Comparison of ENCODE assay signal across 5 cellular contexts in the genomic region with DNA sequence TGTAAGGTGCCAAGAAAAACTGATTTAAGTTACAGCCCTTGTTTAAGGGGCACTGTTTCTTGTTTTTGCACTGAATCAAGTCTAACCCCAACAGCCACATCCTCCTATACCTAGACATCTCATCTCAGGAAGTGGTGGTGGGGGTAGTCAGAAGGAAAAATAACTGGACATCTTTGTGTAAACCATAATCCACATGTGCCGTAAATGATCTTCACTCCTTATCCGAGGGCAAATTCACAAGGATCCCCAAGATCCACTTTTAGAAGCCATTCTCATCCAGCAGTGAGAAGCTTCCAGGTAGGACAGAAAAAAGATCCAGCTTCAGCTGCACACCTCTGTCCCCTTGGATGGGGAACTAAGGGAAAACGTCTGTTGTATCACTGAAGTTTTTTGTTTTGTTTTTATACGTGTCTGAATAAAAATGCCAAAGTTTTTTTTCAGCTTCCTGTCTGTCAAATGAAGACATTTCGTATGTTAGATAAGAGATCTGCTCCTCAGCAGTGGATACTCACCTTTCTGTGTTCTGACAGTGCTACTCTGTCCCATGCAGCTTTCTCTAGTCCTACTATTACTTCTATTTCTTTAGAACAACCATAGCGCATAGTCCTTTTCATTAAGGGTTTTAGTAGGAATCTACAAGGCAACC. TPM values are rescaled to one million over a fixed set of nuclear protein-coding genes. Genes with fewer than 3 reads are reported as not detected.
A peak's percentile ranks its signal among the peaks of the same experiment; 100 is the strongest.
DNase-seq lines count a peak whose midpoint lies in the region; ATAC-seq and TF ChIP-seq lines count a peak whose summit lies in the region.

No MANE protein-coding gene starts in this region.

- no peak for ATAC-seq in GM19023 (IDR thresholded peaks at IDR 0.05; ENCODE audit: unreplicated experiment)

- H3K27ac ChIP-seq in OCI-LY3 (ENCODE audit: low read length) (peak overlapping the region; percentile 71; the same call in 1 of the 2 replicates), stomach (peak overlapping the region; percentile 28 to 90 (median 88))

- intact Hi-C loops in stomach (cut with DNase I; ENCODE audit: low total_unique reads), result no loop called here

- H3K4me1 Mint-ChIP-seq in endothelial cell (ENCODE audit: unreplicated experiment), result peaks cover 27% of the 10 kb centered on the region

- peaks cover 11% of the 10 kb centered on the region for H3K36me3 Mint-ChIP-seq in endothelial cell (ENCODE audit: low read depth, unreplicated experiment)

- H3K79me2 ChIP-seq in OCI-LY3 (ENCODE audit: low read length), result peaks cover 50% of the 10 kb centered on the region

- H2AFZ ChIP-seq in OCI-LY3 (ENCODE audit: low read depth, low read length), result no peak overlapping the region

- peaks cover 27% of the 10 kb centered on the region for H3K36me3 ChIP-seq in OCI-LY3 (replicated peaks; ENCODE audit: low read depth, low read length)
- peaks cover 46 to 62% (median 56%) of the 10 kb centered on the region in 4 donors for H3K36me3 ChIP-seq in stomach

- TF ChIP-seq CTCF in OCI-LY3 (IDR thresholded peaks at IDR 0.05; ENCODE audit: low read depth, low read length) (no peak), endothelial cell (IDR thresholded peaks at IDR 0.05; ENCODE audit: unreplicated experiment) (no peak), stomach (IDR thresholded peaks at IDR 0.05) (no peak)

- peaks cover 12% of the 10 kb centered on the region for H4K20me1 ChIP-seq in OCI-LY3 (ENCODE audit: insufficient read depth, low read length)

- TF ChIP-seq POLR2A in stomach (IDR thresholded peaks at IDR 0.05), result no peak

- H3K4me1 ChIP-seq in OCI-LY3 (ENCODE audit: low read length) (peaks cover 19% of the 10 kb centered on the region), stomach (peaks cover 11 to 58% (median 32%) of the 10 kb centered on the region in 4 donors)

- no peaks in the 10 kb centered on the region for H3K9me3 ChIP-seq in OCI-LY3 (ENCODE audit: insufficient read depth, low read length)
- no peaks in the 10 kb centered on the region for H3K9me3 ChIP-seq in stomach

- H3K27me3 ChIP-seq in OCI-LY3 (ENCODE audit: low read depth, low read length), result no peaks in the 10 kb centered on the region
- no peaks in the 10 kb centered on the region for H3K27me3 ChIP-seq in stomach

- peak overlapping the region; percentile 88 for H3K4me2 ChIP-seq in OCI-LY3 (ENCODE audit: low read length)

- peak overlapping the region; percentile 94 for H3K9ac ChIP-seq in OCI-LY3 (ENCODE audit: low read length)

- WGBS in stomach, 5 donors, result 29 to 44% (median 38%) methylated on average over 6 of the region's 6 CpGs

- H3K4me3 Mint-ChIP-seq in endothelial cell (ENCODE audit: unreplicated experiment), result peak overlapping the region; percentile 100

- peaks cover 5% of the 10 kb centered on the region for H3K27me3 Mint-ChIP-seq in endothelial cell (ENCODE audit: unreplicated experiment)

- H3K4me3 ChIP-seq in OCI-LY3 (ENCODE audit: low read length), result peak overlapping the region; percentile 84
- peak overlapping the region; percentile 66 to 96 (median 78) for H3K4me3 ChIP-seq in stomach

- no peak for TF ChIP-seq EP300 in stomach (IDR thresholded peaks at IDR 0.05)

- DNase-seq in endothelial cell (ENCODE audit: low spot score) (no peak), stomach (no peak), NCI-H187 treated with DMSO at 0.1 percent for 48 hours (lab: John Stamatoyannopoulos, UW) (no peak)

- peak overlapping the region; percentile 78 for H3K27ac Mint-ChIP-seq in endothelial cell (ENCODE audit: unreplicated experiment)

- H3K9me3 Mint-ChIP-seq in endothelial cell (ENCODE audit: unreplicated experiment), result no peaks in the 10 kb centered on the region

RNA-seq across cellular contexts. Expression of a gene that starts 1.2 kb away (rescaled TPM):
- 84.3 TPM for total RNA-seq in endothelial cell (ENCODE audit: unreplicated experiment)
- 100 to 1,000 TPM in 2 of 5 donors, 10 to 100 TPM in 3; 33.8 to 144 (median 68.7) TPM for total RNA-seq in stomach
- 100 to 1,000 TPM in 1 of 3 donors, 10 to 100 TPM in 2; 74.1 to 101 (median 95.1) TPM for polyA plus RNA-seq in stomach

RNA-seq across cellular contexts. Expression of a gene that starts 13.2 kb away (rescaled TPM):
- total RNA-seq in endothelial cell (ENCODE audit: unreplicated experiment) (3,242 TPM), stomach (1,000 to 10,000 TPM; 1,483 to 3,736 (median 1,919) TPM)
- polyA plus RNA-seq in stomach, result 1,000 to 10,000 TPM; 5,931 to 8,449 (median 6,584) TPM

RNA-seq across cellular contexts. Expression of a gene that starts 14.9 kb away (rescaled TPM):
- total RNA-seq in endothelial cell (ENCODE audit: unreplicated experiment) (10.4 TPM), stomach (1 to 10 TPM in 3 of 5 donors, under 1 TPM in 2; under 0.01 to 5.8 (median 3.1) TPM)
- 1 to 10 TPM; 1.5 to 2.2 (median 1.8) TPM for polyA plus RNA-seq in stomach

RNA-seq across cellular contexts. Expression of a gene that starts 23.2 kb away (rescaled TPM):
- total RNA-seq in endothelial cell (ENCODE audit: unreplicated experiment) (4.2 TPM), stomach (100 to 1,000 TPM; 218 to 367 (median 286) TPM)
- 10 to 100 TPM; 26.6 to 45.9 (median 43.1) TPM for polyA plus RNA-seq in stomach

RNA-seq across cellular contexts. Expression of a gene that starts 24.9 kb away (rescaled TPM):
- 302 TPM for total RNA-seq in endothelial cell (ENCODE audit: unreplicated experiment)
- total RNA-seq in stomach, result 100 to 1,000 TPM in 1 of 5 donors, 10 to 100 TPM in 4; 23.3 to 142 (median 63.7) TPM
- polyA plus RNA-seq in stomach, result 10 to 100 TPM in 2 of 3 donors, 1 to 10 TPM in 1; 8.6 to 32.8 (median 13.8) TPM
